ENCODE assay signal across 18 cellular contexts in the genomic region with DNA sequence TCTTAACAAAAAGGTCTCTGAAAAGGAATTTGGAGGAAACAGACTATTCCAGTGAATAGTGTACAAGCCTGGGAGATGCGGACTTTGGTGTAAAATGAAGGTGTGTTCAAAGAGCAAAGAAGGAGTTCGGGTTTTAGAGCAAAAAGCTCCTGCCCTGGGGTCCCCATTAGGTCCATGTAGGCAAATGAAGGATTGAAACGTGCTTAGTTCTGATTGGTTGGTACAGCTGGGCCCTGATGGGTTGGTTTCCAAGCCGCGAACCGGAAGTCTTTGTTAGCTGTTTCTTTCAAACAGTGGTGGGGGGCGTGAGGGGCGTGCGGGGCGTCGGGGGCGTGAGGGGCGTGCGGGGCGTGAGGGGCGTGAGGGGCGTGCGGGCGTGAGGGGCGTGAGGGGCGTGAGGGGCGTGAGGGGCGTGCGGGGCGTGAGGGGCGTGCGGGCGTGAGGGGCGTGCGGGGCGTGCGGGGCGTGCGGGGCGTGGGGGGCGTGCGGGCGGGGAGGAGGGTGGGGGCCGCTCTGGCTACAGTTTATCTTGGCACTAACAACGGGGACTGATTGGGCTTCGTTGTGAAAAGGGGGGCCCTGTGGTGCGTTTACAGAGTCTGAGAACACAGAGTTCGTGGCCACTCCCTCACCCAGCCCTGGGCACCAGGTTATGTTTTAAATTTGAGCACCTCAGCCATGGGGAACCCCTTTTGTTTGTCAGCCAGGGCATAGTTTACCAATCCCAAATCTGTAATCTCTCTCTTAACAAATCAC. TPM values are rescaled to one million over a fixed set of nuclear protein-coding genes. Genes with fewer than 3 reads are reported as not detected.
DNase-seq lines count a peak whose midpoint lies in the region; ATAC-seq and TF ChIP-seq lines count a peak whose summit lies in the region.
"Had no signal": no experiment of that assay in that cellular context is flagged by ENCODE, and none has a peak within 500 bp of the region (broad histone marks: within the 10 kb centered on the region; RNA-seq: fewer than 3 reads in every experiment).

No MANE protein-coding gene starts in this region.

- CTCF ChIA-PET in CD8-positive, alpha-beta T cell (lab: Charles Lee), result interaction anchor here (0.8 kb wide), 1 partner anchor 17 kb away, joined by 3 read pairs; no protein-coding TSS in a partner anchor
- CTCF ChIA-PET in HCT116 (lab: Charles Lee), result no interaction called here

- H3K36me3 Mint-ChIP-seq in CD8-positive, alpha-beta T cell, result no peaks in the 10 kb centered on the region
- peaks cover 5% of the 10 kb centered on the region for H3K36me3 Mint-ChIP-seq in brain
- peaks cover 7% of the 10 kb centered on the region for H3K36me3 Mint-ChIP-seq in neural crest cell (ENCODE audit: low read depth)
- H3K36me3 Mint-ChIP-seq in immature natural killer cell, result no peaks in the 10 kb centered on the region

- no peaks in the 10 kb centered on the region for H3K79me2 ChIP-seq in HCT116 (ENCODE audit: insufficient read depth, low read length)

- no peak overlapping the region for H3K27ac ChIP-seq in CD8-positive, alpha-beta T cell (ENCODE audit: low read depth, low read length)
- H3K27ac ChIP-seq in HCT116 (ENCODE audit: low read depth, low read length), result no peak overlapping the region
- H3K27ac ChIP-seq: foreskin keratinocyte had no signal

- BruUV-seq in HCT116 (replicated peaks; lab: Mats Ljungman, UMichigan), result no TSS peak

- no peak overlapping the region for H3K27ac Mint-ChIP-seq in CD8-positive, alpha-beta T cell
- peak overlapping the region in 1 of 5 experiments; percentile 86 for H3K27ac Mint-ChIP-seq in brain
- H3K27ac Mint-ChIP-seq in neural crest cell (ENCODE audit: unreplicated experiment), result no peak overlapping the region
- no peak overlapping the region for H3K27ac Mint-ChIP-seq in immature natural killer cell

- H3K9ac ChIP-seq in HCT116 (ENCODE audit: low read length), result no peak overlapping the region

- H3K4me2 ChIP-seq in HCT116 (ENCODE audit: low read length), result no peak overlapping the region

- intact Hi-C loops in CD8-positive, alpha-beta T cell (cut with DNase I, micrococcal nuclease), result no loop called here
- intact Hi-C loops in HCT116 (cut with micrococcal nuclease), result no loop called here

- H3K27me3 Mint-ChIP-seq in CD8-positive, alpha-beta T cell (ENCODE audit: low read depth), result peaks cover 8% of the 10 kb centered on the region
- peaks cover 5% of the 10 kb centered on the region for H3K27me3 Mint-ChIP-seq in brain
- no peaks in the 10 kb centered on the region for H3K27me3 Mint-ChIP-seq in neural crest cell (ENCODE audit: low read depth)
- H3K27me3 Mint-ChIP-seq in immature natural killer cell (ENCODE audit: low read depth in 3 of 3), result peaks cover 0 to 5% (median 4%) of the 10 kb centered on the region in 3 donors

- peaks cover 7% of the 10 kb centered on the region for H3K4me1 ChIP-seq in CD8-positive, alpha-beta T cell (ENCODE audit: insufficient read depth, low read length)
- peaks cover 0 to 5% of the 10 kb centered on the region in 2 experiments; a peak in 1 of 4 replicates for H3K4me1 ChIP-seq in HCT116 (ENCODE audit: control insufficient read depth in 1 of 2, insufficient read depth in 2 of 2, low read length in 2 of 2)
- H3K4me1 ChIP-seq: foreskin keratinocyte had no signal

- no peak for TF ChIP-seq CTCF in CD8-positive, alpha-beta T cell (IDR thresholded peaks at IDR 0.05)
- TF ChIP-seq CTCF in HCT116 (IDR thresholded peaks at IDR 0.05 in 2 of 3, conservative IDR thresholded peaks at IDR 0.05 in 1 of 3; ENCODE audit: borderline replicate concordance in 1 of 3, insufficient read depth in 1 of 3, low read depth in 2 of 3, low read length in 2 of 3), result no peak
- TF ChIP-seq CTCF in brain (conservative IDR thresholded peaks at IDR 0.05), result no peak
- no peak for TF ChIP-seq CTCF in neural crest cell (conservative IDR thresholded peaks at IDR 0.05)

- peak overlapping the region; percentile 78 for H3K4me3 Mint-ChIP-seq in CD8-positive, alpha-beta T cell
- H3K4me3 Mint-ChIP-seq in brain (peak overlapping the region in 3 of 5 experiments; percentile 67 to 89 (median 77)), neural crest cell (peak overlapping the region; percentile 96), immature natural killer cell (peak overlapping the region in 1 of 5 donors; percentile 27)

- DNase-seq in CD8-positive, alpha-beta T cell, result no peak
- DNase-seq in HCT116 (ENCODE audit: low read depth, low spot score) (no peak), neural crest cell (ENCODE audit: low read depth, low spot score) (no peak), immature natural killer cell (no peak)
- no peak for DNase-seq in activated effector memory CD4-positive, alpha-beta T cell treated with Interleukin-2 at 50 U/mL for 16 hours
- DNase-seq: foreskin keratinocyte, NCI-H187, OCI-M1 had no signal

- H2AFZ ChIP-seq in HCT116 (ENCODE audit: low read depth, low read length, poor library complexity, severe bottlenecking), result no peak overlapping the region

- TF ChIP-seq POLR2A in HCT116 (IDR thresholded peaks at IDR 0.05; ENCODE audit: borderline replicate concordance, extremely low read depth, insufficient read depth, insufficient read length) (no peak), GM18505 (IDR thresholded peaks at IDR 0.05; ENCODE audit: borderline replicate concordance, extremely low read depth, insufficient read depth, insufficient read length) (no peak)

- no peaks in the 10 kb centered on the region for H3K36me3 ChIP-seq in CD8-positive, alpha-beta T cell (ENCODE audit: insufficient read depth, low read length)
- H3K36me3 ChIP-seq in HCT116 (ENCODE audit: control insufficient read depth in 1 of 2, insufficient read depth in 2 of 2, low read length in 2 of 2), result no peaks in the 10 kb centered on the region
- H3K36me3 ChIP-seq: upper lobe of left lung had no signal

- no peaks in the 10 kb centered on the region for H3K9me3 ChIP-seq in CD8-positive, alpha-beta T cell (ENCODE audit: low read length)
- no peaks in the 10 kb centered on the region for H3K9me3 ChIP-seq in HCT116 (ENCODE audit: control insufficient read depth in 1 of 2, insufficient read depth in 1 of 2, low read depth in 1 of 2, low read length in 2 of 2)
- H3K9me3 ChIP-seq: upper lobe of left lung had no signal

- no peaks in the 10 kb centered on the region for H3K9me2 ChIP-seq in HCT116 (ENCODE audit: insufficient read depth)

- no peaks in the 10 kb centered on the region for H3K9me3 Mint-ChIP-seq in CD8-positive, alpha-beta T cell
- H3K9me3 Mint-ChIP-seq in brain (peaks cover 0 to 14% (median 5%) of the 10 kb centered on the region in 5 experiments), neural crest cell (no peaks in the 10 kb centered on the region), immature natural killer cell (peaks cover 0 to 2% (median 0%) of the 10 kb centered on the region in 6 donors)
- H3K9me3 Mint-ChIP-seq: central memory CD8-positive, alpha-beta T cell had no signal

- no peak for ATAC-seq in CD8-positive, alpha-beta T cell
- ATAC-seq in HCT116 (peak; percentile 39), GM18505 (IDR thresholded peaks at IDR 0.05; ENCODE audit: unreplicated experiment) (no peak), GM21529 (IDR thresholded peaks at IDR 0.05; ENCODE audit: unreplicated experiment) (no peak)
- ATAC-seq: foreskin keratinocyte had no signal

- RAD21 ChIA-PET in HCT116 (lab: Charles Lee; ENCODE audit: low non-redundant PET in 1 of 2, low total read pairs in 2 of 2, uncharacterized antibody in 2 of 2, unreplicated experiment in 2 of 2), result no interaction called here

- peaks cover 10% of the 10 kb centered on the region for H3K4me1 Mint-ChIP-seq in CD8-positive, alpha-beta T cell (ENCODE audit: low read depth)
- H3K4me1 Mint-ChIP-seq in brain (no peaks in the 10 kb centered on the region), neural crest cell (peaks cover 11% of the 10 kb centered on the region), immature natural killer cell (peaks cover 0 to 4% of the 10 kb centered on the region in 2 donors)
- H3K4me1 Mint-ChIP-seq: central memory CD8-positive, alpha-beta T cell had no signal

- no peaks in the 10 kb centered on the region for H3K27me3 ChIP-seq in CD8-positive, alpha-beta T cell (ENCODE audit: insufficient read depth, low read length)
- H3K27me3 ChIP-seq in HCT116 (ENCODE audit: insufficient read depth, low read length), result no peaks in the 10 kb centered on the region
- H3K27me3 ChIP-seq: foreskin keratinocyte, hepatocyte, upper lobe of left lung had no signal

- H4K20me1 ChIP-seq in HCT116 (ENCODE audit: insufficient read depth), result no peaks in the 10 kb centered on the region

- POLR2A ChIA-PET in CD8-positive, alpha-beta T cell (lab: Charles Lee), result no interaction called here
- POLR2A ChIA-PET in HCT116 (lab: Charles Lee), result no interaction called here

- TF ChIP-seq RAD21 in HCT116 (IDR thresholded peaks at IDR 0.05; ENCODE audit: low read depth), result no peak

- H3K4me3 ChIP-seq in CD8-positive, alpha-beta T cell (ENCODE audit: low read depth, low read length), result no peak overlapping the region
- no peak overlapping the region for H3K4me3 ChIP-seq in HCT116 (replicated peaks in 1 of 2; ENCODE audit: low read depth in 1 of 2, low read length in 2 of 2)
- H3K4me3 ChIP-seq: lung had no signal

TF ChIP-seq in HCT116, 20 proteins besides CTCF, POLR2A, EP300 and RAD21 (continues in another document):
- TF ChIP-seq, protein P1, sequence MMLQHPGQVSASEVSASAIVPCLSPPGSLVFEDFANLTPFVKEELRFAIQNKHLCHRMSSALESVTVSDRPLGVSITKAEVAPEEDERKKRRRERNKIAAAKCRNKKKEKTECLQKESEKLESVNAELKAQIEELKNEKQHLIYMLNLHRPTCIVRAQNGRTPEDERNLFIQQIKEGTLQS (IDR thresholded peaks at IDR 0.05), result no peak
- no peak for TF ChIP-seq TCF7L2 (IDR thresholded peaks at IDR 0.05; ENCODE audit: borderline replicate concordance, extremely low read depth, insufficient read depth, insufficient read length)
- no peak for TF ChIP-seq JUND (IDR thresholded peaks at IDR 0.05)
- TF ChIP-seq YY1 (IDR thresholded peaks at IDR 0.05; ENCODE audit: extremely low read depth, insufficient replicate concordance, low read depth, low read length), result no peak

RNA-seq across cellular contexts. Expression of gene LRRC3, which starts 29.4 kb away (rescaled TPM):
- under 1 TPM; 0.39 to 0.68 TPM for total RNA-seq in CD8-positive, alpha-beta T cell
- total RNA-seq in HCT116 (2021; ENCODE audit: unreplicated experiment) (7.5 TPM), neural crest cell (9.6 and 10.1 TPM in 2 replicates)
- 5.6 and 5.9 TPM in 2 replicates for polyA plus RNA-seq in HCT116 (2012)
- polyA plus RNA-seq in brain (ENCODE audit: insufficient read depth, low read depth, low replicate concordance) (9.3 TPM), immature natural killer cell (under 1 TPM in 1 of 3 donors, not detected in 2; 0.29 TPM)

RNA-seq across cellular contexts. Expression of gene KRTAP10-1, which starts 55.3 kb away (rescaled TPM):
- not detected for total RNA-seq in CD8-positive, alpha-beta T cell
- not detected for total RNA-seq in HCT116 (2021; ENCODE audit: unreplicated experiment)
- polyA plus RNA-seq in HCT116 (2012), result not detected in 2 replicates
- not detected for polyA plus RNA-seq in brain (ENCODE audit: insufficient read depth, low read depth, low replicate concordance)
- total RNA-seq in neural crest cell, result not detected in 2 replicates
- not detected for polyA plus RNA-seq in immature natural killer cell
- total RNA-seq: aorta, foreskin keratinocyte, hepatocyte, lung, Right ventricle myocardium superior, skeletal muscle tissue, upper lobe of left lung had no signal
- polyA plus RNA-seq: aorta, foreskin keratinocyte, hepatocyte, lung had no signal
